In the genomic region with DNA sequence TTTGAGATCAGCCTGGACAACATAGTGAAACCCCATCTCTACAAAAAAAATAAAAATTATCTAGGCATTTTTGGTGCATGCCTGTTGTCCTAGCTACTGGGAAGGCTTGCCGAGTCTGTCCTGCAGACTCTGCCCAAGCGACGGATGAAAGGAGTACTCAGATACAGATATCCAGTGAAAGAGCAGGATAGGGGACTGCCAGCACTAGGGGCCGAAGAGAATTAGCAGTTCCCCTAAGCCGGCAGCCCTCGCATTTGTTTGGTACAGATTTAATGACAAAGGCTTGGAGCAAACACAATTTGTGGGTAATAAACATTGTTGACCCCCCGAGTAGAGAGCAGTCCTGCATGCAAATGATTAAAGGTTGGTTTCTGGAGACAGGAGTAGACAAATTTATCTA, we compare ENCODE assay signal across 28 cellular contexts.
"Had no signal": no experiment of that assay in that cellular context is flagged by ENCODE, and none has a peak within 500 bp of the region (broad histone marks: within the 10 kb centered on the region; RNA-seq: fewer than 3 reads in every experiment).

No MANE protein-coding gene starts in this region.

- H3K27me3 ChIP-seq: colonic mucosa, dorsolateral prefrontal cortex, foreskin keratinocyte, heart left ventricle, heart right ventricle had no signal

- H3K4me1 ChIP-seq: colonic mucosa had no signal

- ATAC-seq: effector memory CD8-positive, alpha-beta T cell; esophagus mucosa; foreskin keratinocyte; gastrocnemius medialis; gastroesophageal sphincter; heart left ventricle; heart right ventricle had no signal

- H3K36me3 ChIP-seq: colonic mucosa, esophagus muscularis mucosa, esophagus squamous epithelium, gastrocnemius medialis, gastroesophageal sphincter, heart left ventricle, heart right ventricle had no signal

- H3K4me3 ChIP-seq: colonic mucosa, coronary artery, dorsolateral prefrontal cortex, esophagus muscularis mucosa, esophagus squamous epithelium, gastrocnemius medialis, gastroesophageal sphincter, heart left ventricle, heart right ventricle had no signal

- FAIRE-seq: colon, endometrium, endothelial cell of umbilical vein, frontal cortex had no signal

- DNase-seq: colonic mucosa; cortex of kidney; dermis blood vessel endothelial cell; dorsolateral prefrontal cortex; effector CD4-positive, alpha-beta T cell; effector CD8-positive, alpha-beta T cell; effector memory CD4-positive, alpha-beta T cell; effector memory CD8-positive, alpha-beta T cell; endodermal cell; erythroblast; esophagus squamous epithelium; foreskin fibroblast; foreskin keratinocyte; foreskin melanocyte; gastrocnemius medialis; glutamatergic neuron; head of caudate nucleus; heart left ventricle; heart right ventricle had no signal

- H3K27ac ChIP-seq: colonic mucosa, coronary artery, dorsolateral prefrontal cortex, epithelial cell of prostate, esophagus muscularis mucosa, esophagus squamous epithelium, foreskin keratinocyte, gastrocnemius medialis, gastroesophageal sphincter, heart left ventricle, heart right ventricle had no signal

- H3K9me3 ChIP-seq: colonic mucosa, esophagus muscularis mucosa, esophagus squamous epithelium, gastrocnemius medialis, gastroesophageal sphincter had no signal
